ENCODE assay signal across 18 cellular contexts in the genomic region with DNA sequence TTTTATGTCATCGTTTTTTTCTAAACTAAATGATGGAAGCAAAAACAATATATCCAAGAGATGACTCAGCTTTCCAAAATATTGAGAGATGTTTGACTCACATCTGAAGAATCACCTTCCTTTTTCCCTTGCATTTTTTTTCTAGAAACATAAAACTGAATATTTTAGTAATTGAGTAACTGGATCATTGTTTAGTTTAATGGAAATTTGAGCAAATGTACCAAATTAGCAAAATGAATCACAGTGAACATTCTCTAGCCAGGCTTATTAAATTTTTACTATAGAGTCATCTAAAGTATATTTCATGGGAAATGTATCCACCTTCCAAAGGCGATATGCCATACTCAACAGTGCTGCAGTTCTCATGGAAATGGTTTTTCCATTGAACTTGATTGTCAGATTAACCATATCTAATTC.
DNase-seq lines count a peak whose midpoint lies in the region; ATAC-seq and TF ChIP-seq lines count a peak whose summit lies in the region.
"Had no signal": no experiment of that assay in that cellular context is flagged by ENCODE, and none has a peak within 500 bp of the region (broad histone marks: within the 10 kb centered on the region; RNA-seq: fewer than 3 reads in every experiment).

No MANE protein-coding gene starts in this region.

- in situ Hi-C loops in astrocyte of the spinal cord (cut with HindIII; ENCODE audit: low sequenced_read_pairs) = no loop called here

- DNase-seq in AG08396 (ENCODE audit: low spot score) = peak; percentile 17
- DNase-seq in HS-5 (ENCODE audit: low read depth) = peak; percentile 75
- DNase-seq in astrocyte of the spinal cord (ENCODE audit: low read depth, low spot score) = peak; percentile 67
- peak; percentile 57 to 74 for DNase-seq in foreskin fibroblast
- DNase-seq in GDM1 (lab: John Stamatoyannopoulos, UW) = no peak
- DNase-seq in activated gamma-delta T cell (lab: John Stamatoyannopoulos, UW) = no peak
- DNase-seq: activated CD4-positive, alpha-beta T cell treated with anti-CD3 and anti-CD28 coated beads, Interleukin-2, amount 10 ng/mL, durations not matched to agents 24 days and 14 days; activated CD8-positive, alpha-beta memory T cell treated with anti-CD3 and anti-CD28 coated beads, Interleukin-2, amount 50 U/mL, for 4 hours; activated effector memory CD4-positive, alpha-beta T cell treated with anti-CD3 and anti-CD28 coated beads, Interleukin-2, amount 50 U/mL, for 16 hours; aorta; left cardiac atrium; NCI-H1417 treated with DMSO at 0.1 percent for 48 hours; NCI-H82; substantia nigra had no signal

- ATAC-seq in GM21423 (IDR thresholded peaks at IDR 0.05; ENCODE audit: unreplicated experiment) (no peak), HG03097 (IDR thresholded peaks at IDR 0.05; ENCODE audit: low FRiP score, unreplicated experiment) (no peak)
- ATAC-seq: left cardiac atrium, Panc1, sciatic nerve had no signal

- TF ChIP-seq CTCF in astrocyte of the spinal cord (IDR thresholded peaks at IDR 0.05; ENCODE audit: low read depth, low read length) (no peak), foreskin fibroblast (IDR thresholded peaks at IDR 0.05; ENCODE audit: low read depth, low read length) (no peak)

- H3K4me3 ChIP-seq in astrocyte of the spinal cord (ENCODE audit: low read depth, low read length) (no peak overlapping the region), foreskin fibroblast (ENCODE audit: low read depth in 1 of 2, low read length in 2 of 2) (no peak overlapping the region)

Comparison
In these comparisons a context has a peak if more than half of its experiments do, and no peak if none do; other contexts are left out.
1. DNase-seq: peak in AG08396 (single experiment), HS-5 (single experiment), astrocyte of the spinal cord (single experiment) and foreskin fibroblast (2 of 2); none in GDM1 (single experiment) and activated gamma-delta T cell (single experiment).